15 cellular contexts compared by ENCODE assay signal in genomic region chr7:69078997-69079769, GRCh38.
DNase-seq lines count a peak whose midpoint lies in the region; ATAC-seq and TF ChIP-seq lines count a peak whose summit lies in the region.
"Had no signal": no experiment of that assay in that cellular context is flagged by ENCODE, and none has a peak within 500 bp of the region (broad histone marks: within the 10 kb centered on the region; RNA-seq: fewer than 3 reads in every experiment).

No MANE protein-coding gene starts in this region.

- H3K9me3 ChIP-seq in MG63: no peaks in the 10 kb centered on the region
- peaks cover 0 to 10% of the 10 kb centered on the region in 2 donors for H3K9me3 ChIP-seq in left lung
- H3K9me3 ChIP-seq in testis: no peaks in the 10 kb centered on the region
- no peaks in the 10 kb centered on the region for H3K9me3 ChIP-seq in Peyer's patch
- H3K9me3 ChIP-seq: HAP-1, SK-N-SH had no signal

- TF ChIP-seq CTCF in choroid plexus epithelial cell (conservative IDR thresholded peaks at IDR 0.05; ENCODE audit: low read depth, low read length): no peak
- TF ChIP-seq CTCF in left lung (IDR thresholded peaks at IDR 0.05): no peak
- no peak for TF ChIP-seq CTCF in testis (IDR thresholded peaks at IDR 0.05)
- no peak for TF ChIP-seq CTCF in Peyer's patch (IDR thresholded peaks at IDR 0.05)

- DNase-seq in MG63 (peak; percentile 40), choroid plexus epithelial cell (ENCODE audit: low read depth) (peak; percentile 12), left lung (no peak), testis (peak; percentile 59), germinal center (ENCODE audit: low spot score) (no peak), NCI-H2081 treated with DMSO at 0.1 percent for 48 hours (lab: John Stamatoyannopoulos, UW) (no peak), Peyer's patch (no peak)
- DNase-seq: activated CD4-positive, CD25-positive, alpha-beta regulatory T cell; CD4-positive, alpha-beta T cell; foreskin fibroblast; NCI-H2171; nephron progenitor cell; SK-N-SH; stimulated activated naive CD8-positive, alpha-beta T cell treated with anti-CD3 and anti-CD28 coated beads, Interleukin-15, Interleukin-2, amounts not matched to agents 100 U/mL and 50 U/mL, for 24 hours had no signal

- H3K4me1 ChIP-seq in left lung: peaks cover 0 to 5% of the 10 kb centered on the region in 2 donors
- H3K4me1 ChIP-seq in testis: no peaks in the 10 kb centered on the region
- H3K4me1 ChIP-seq in Peyer's patch: no peaks in the 10 kb centered on the region
- H3K4me1 ChIP-seq: HAP-1 had no signal

- no peak overlapping the region for H3K27ac ChIP-seq in left lung
- H3K27ac ChIP-seq in testis: no peak overlapping the region
- no peak overlapping the region for H3K27ac ChIP-seq in Peyer's patch

- H3K36me3 ChIP-seq in MG63 (no peaks in the 10 kb centered on the region), left lung (no peaks in the 10 kb centered on the region), testis (ENCODE audit: low read depth, missing control alignments) (no peaks in the 10 kb centered on the region), Peyer's patch (no peaks in the 10 kb centered on the region)
- H3K36me3 ChIP-seq: HAP-1 had no signal

- WGBS in testis, 2 donors: 69 to 76% methylated on average over 9 of the region's 9 CpGs

- TF ChIP-seq POLR2A in testis (IDR thresholded peaks at IDR 0.05): no peak
- no peak for TF ChIP-seq POLR2A in Peyer's patch (IDR thresholded peaks at IDR 0.05)

- intact Hi-C loops in left lung (cut with DNase I) (no loop called here), testis (cut with DNase I; ENCODE audit: low total_unique reads) (no loop called here)

- ATAC-seq in left lung: peak; percentile 78
- ATAC-seq: stimulated activated naive CD8-positive, alpha-beta T cell treated with anti-CD3 and anti-CD28 coated beads, Interleukin-15, Interleukin-2, amounts not matched to agents 100 U/mL and 50 U/mL, for 24 hours had no signal

- H3K4me3 ChIP-seq in MG63: no peak overlapping the region
- H3K4me3 ChIP-seq in choroid plexus epithelial cell (ENCODE audit: low read depth, low read length): no peak overlapping the region
- H3K4me3 ChIP-seq in left lung: no peak overlapping the region
- no peak overlapping the region for H3K4me3 ChIP-seq in testis
- H3K4me3 ChIP-seq in Peyer's patch: no peak overlapping the region
- H3K4me3 ChIP-seq: HAP-1 had no signal

- no peaks in the 10 kb centered on the region for H3K27me3 ChIP-seq in MG63
- no peaks in the 10 kb centered on the region for H3K27me3 ChIP-seq in left lung
- no peaks in the 10 kb centered on the region for H3K27me3 ChIP-seq in testis
- no peaks in the 10 kb centered on the region for H3K27me3 ChIP-seq in Peyer's patch

Comparison
In these comparisons a context has a peak if more than half of its experiments do, and no peak if none do; other contexts are left out.
1. DNase-seq: peak in MG63 (single experiment), choroid plexus epithelial cell (single experiment) and testis (single experiment); none in left lung (0 of 2), germinal center (single experiment), NCI-H2081 treated with DMSO at 0.1 percent for 48 hours (single experiment) and Peyer's patch (0 of 3).